ENCODE assay signal across 1 cellular context in genomic region chr15:58285921-58286278, GRCh38.
TF ChIP-seq lines count a peak whose summit lies in the region.

No MANE protein-coding gene starts in this region.

TF ChIP-seq in HepG2, 621 proteins besides CTCF, POLR2A, EP300 and RAD21 (continued from another document):
- TF ChIP-seq ZNF609 (CRISPR knock-in tag; IDR thresholded peaks at IDR 0.05; ENCODE audit: borderline replicate concordance) (peak; percentile 34; the same call in 1 of the 2 replicates), POLR2AphosphoS2 (IDR thresholded peaks at IDR 0.05; ENCODE audit: low read depth, low read length) (no peak), ZBTB42 (CRISPR knock-in tag; IDR thresholded peaks at IDR 0.05) (0 out of 2 replicates have a peak, but pooled peaks have one; percentile 8), ZNF883 (CRISPR knock-in tag; IDR thresholded peaks at IDR 0.05; ENCODE audit: not compliant biosample characterization) (no peak), RNF2 (conservative IDR thresholded peaks at IDR 0.05; ENCODE audit: low read depth) (no peak), ATAD3A (CRISPR knock-in tag; IDR thresholded peaks at IDR 0.05) (no peak), MIXL1 (CRISPR knock-in tag; IDR thresholded peaks at IDR 0.05) (0 out of 2 replicates have a peak, but pooled peaks have one; percentile 37), NFYB (CRISPR knock-in tag; IDR thresholded peaks at IDR 0.05) (no peak), NCOR1 (IDR thresholded peaks at IDR 0.05; ENCODE audit: borderline replicate concordance, low read length) (peak; percentile 12; the same call in 1 of the 2 replicates), SSRP1 (CRISPR knock-in tag; IDR thresholded peaks at IDR 0.05) (no peak), FUBP1 (CRISPR knock-in tag; IDR thresholded peaks at IDR 0.05; ENCODE audit: borderline replicate concordance) (no peak), CREM (IDR thresholded peaks at IDR 0.05) (peak; percentile 50; the same call in 1 of the 2 replicates), CREM (CRISPR knock-in tag; IDR thresholded peaks at IDR 0.05) (no peak), THYN1 (CRISPR knock-in tag; IDR thresholded peaks at IDR 0.05; ENCODE audit: borderline replicate concordance, low read depth) (no peak), FOSL2 (CRISPR knock-in tag; IDR thresholded peaks at IDR 0.05) (peak; percentile 31; the same call in 1 of the 2 replicates), ZNF552 (CRISPR knock-in tag; IDR thresholded peaks at IDR 0.05; ENCODE audit: borderline replicate concordance) (no peak), ZNF343 (CRISPR knock-in tag; IDR thresholded peaks at IDR 0.05) (no peak), CEBPB (IDR thresholded peaks at IDR 0.05; ENCODE audit: borderline replicate concordance, low read depth, low read length) (peak; percentile 91), TFAP4 (IDR thresholded peaks at IDR 0.05; ENCODE audit: borderline replicate concordance, low read depth) (peak; percentile 96), AHDC1 (CRISPR knock-in tag; IDR thresholded peaks at IDR 0.05; ENCODE audit: borderline replicate concordance) (peak; percentile 58; the same call in 1 of the 2 replicates), MLXIP (CRISPR knock-in tag; IDR thresholded peaks at IDR 0.05; ENCODE audit: borderline replicate concordance) (no peak), MBNL3 (CRISPR knock-in tag; conservative IDR thresholded peaks at IDR 0.05) (no peak), ZNF224 (CRISPR knock-in tag; IDR thresholded peaks at IDR 0.05) (no peak), ZNF33A (CRISPR knock-in tag; IDR thresholded peaks at IDR 0.05; ENCODE audit: borderline replicate concordance) (no peak), MED1 (CRISPR knock-in tag; IDR thresholded peaks at IDR 0.05) (0 out of 2 replicates have a peak, but pooled peaks have one; percentile 26), CHD4 (IDR thresholded peaks at IDR 0.05; ENCODE audit: borderline replicate concordance, low read length) (no peak), HNF4A (CRISPR knock-in tag; IDR thresholded peaks at IDR 0.05) (peak; percentile 61), HHEX (CRISPR knock-in tag; IDR thresholded peaks at IDR 0.05) (peak; percentile 51; the same call in 1 of the 2 replicates), YEATS2 (CRISPR knock-in tag; IDR thresholded peaks at IDR 0.05; ENCODE audit: borderline replicate concordance) (no peak), SRY (CRISPR knock-in tag; IDR thresholded peaks at IDR 0.05) (no peak), ZBTB44 (CRISPR knock-in tag; IDR thresholded peaks at IDR 0.05) (no peak), ZMYM4 (CRISPR knock-in tag; IDR thresholded peaks at IDR 0.05) (no peak)
